Comparison of ENCODE assay signal across 8 cellular contexts in the genomic region with DNA sequence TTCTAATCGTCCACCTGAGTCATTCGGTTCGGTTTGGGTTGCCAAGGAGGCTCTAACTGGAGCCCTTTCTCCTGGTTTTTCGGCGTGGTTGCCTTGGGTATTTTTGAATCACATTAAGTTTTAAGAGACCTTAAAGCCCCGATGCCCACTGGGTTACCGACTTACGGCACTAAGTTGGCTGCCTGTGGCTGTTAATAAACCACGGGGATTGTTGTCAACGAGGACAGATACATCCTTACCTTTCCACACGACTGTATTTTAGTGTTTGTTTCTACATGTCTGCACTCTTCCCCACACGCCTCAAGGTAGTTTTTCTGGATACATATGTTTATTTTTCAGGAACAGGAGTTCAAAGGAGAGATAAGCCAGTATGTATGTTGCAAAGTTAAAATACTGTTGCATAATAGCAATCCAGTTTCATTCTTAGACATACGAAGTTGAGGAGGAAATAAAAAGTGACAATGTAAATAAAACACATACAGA. TPM values are rescaled to one million over a fixed set of nuclear protein-coding genes. Genes with fewer than 3 reads are reported as not detected.
DNase-seq lines count a peak whose midpoint lies in the region; ATAC-seq and TF ChIP-seq lines count a peak whose summit lies in the region.

No MANE protein-coding gene starts in this region.

- POLR2A ChIA-PET in CD4-positive, alpha-beta T cell (lab: Charles Lee): interaction anchor here (1.3 kb wide), 1 partner anchor 12 kb away, joined by 3 read pairs; no protein-coding TSS in a partner anchor

- intact Hi-C loops in CD4-positive, alpha-beta T cell (cut with DNase I, micrococcal nuclease): loop anchor here in 1 of 2 experiments (5.0 kb wide), 1 partner anchor 55 kb away; no protein-coding TSS in a partner anchor
- intact Hi-C loops in activated T-helper 1 cell treated with anti-CD3 and anti-CD28 coated beads, Interleukin-12 subunit alpha, Interleukin-12 subunit beta, Interleukin-2, Interleukin-4 antibody, amounts not matched to agents 30 ng/mL and 10 ng/mL and 1 ng/mL, durations not matched to agents 14 hours and 24 hours and 36 hours (cut with micrococcal nuclease): loop anchor here (1.0 to 2.0 kb wide), 4 partner anchors 8 to 593 kb away; a partner anchor contains a TSS

- no peaks in the 10 kb centered on the region for H3K27me3 Mint-ChIP-seq in CD4-positive, alpha-beta T cell
- no peaks in the 10 kb centered on the region for H3K27me3 Mint-ChIP-seq in activated T-helper 1 cell treated with anti-CD3 and anti-CD28 coated beads, Interleukin-12 subunit alpha, Interleukin-12 subunit beta, Interleukin-2, Interleukin-4 antibody, amounts not matched to agents 30 ng/mL and 10 ng/mL and 1 ng/mL, durations not matched to agents 14 hours and 24 hours and 36 hours (ENCODE audit: insufficient read depth)
- H3K27me3 Mint-ChIP-seq in immature natural killer cell (ENCODE audit: low read depth in 3 of 3): peaks cover 18 to 28% (median 21%) of the 10 kb centered on the region in 3 donors
- H3K27me3 Mint-ChIP-seq in stimulated activated naive CD8-positive, alpha-beta T cell treated with anti-CD3 and anti-CD28 coated beads, Interleukin-15, Interleukin-2, amounts not matched to agents 100 ng/mL and 50 ng/mL, for 24 hours: no peaks in the 10 kb centered on the region

- no peaks in the 10 kb centered on the region for H3K27me3 ChIP-seq in CD4-positive, alpha-beta T cell (ENCODE audit: control insufficient read depth, insufficient read depth, low read length)

- no peak for ATAC-seq in CD4-positive, alpha-beta T cell (ENCODE audit: poor library complexity)
- no peak for ATAC-seq in GM18867 (IDR thresholded peaks at IDR 0.05; ENCODE audit: unreplicated experiment)

- H3K27ac ChIP-seq in CD4-positive, alpha-beta T cell (ENCODE audit: low read depth, low read length): no peak overlapping the region

- no peaks in the 10 kb centered on the region for H3K9me3 ChIP-seq in CD4-positive, alpha-beta T cell (ENCODE audit: control insufficient read depth, low read length)

- DNase-seq in CD4-positive, alpha-beta T cell: no peak
- peak; percentile 37 for DNase-seq in HuH-7 (ENCODE audit: low spot score)
- DNase-seq in activated T-helper 1 cell treated with anti-CD3 and anti-CD28 coated beads, Interleukin-12 subunit alpha, Interleukin-12 subunit beta, Interleukin-2, Interleukin-4 antibody, amounts not matched to agents 30 ng/mL and 10 ng/mL and 1 ng/mL, durations not matched to agents 14 hours and 24 hours and 36 hours (ENCODE audit: low spot score): no peak
- DNase-seq in immature natural killer cell: no peak
- DNase-seq in NCI-H1092 treated with DMSO at 0.1 percent for 48 hours (lab: John Stamatoyannopoulos, UW): no peak
- no peak for DNase-seq in central memory CD4-positive, alpha-beta T cell

- H3K27ac Mint-ChIP-seq in CD4-positive, alpha-beta T cell: peak overlapping the region; percentile 82
- peak overlapping the region; percentile 73 for H3K27ac Mint-ChIP-seq in activated T-helper 1 cell treated with anti-CD3 and anti-CD28 coated beads, Interleukin-12 subunit alpha, Interleukin-12 subunit beta, Interleukin-2, Interleukin-4 antibody, amounts not matched to agents 30 ng/mL and 10 ng/mL and 1 ng/mL, durations not matched to agents 14 hours and 24 hours and 36 hours
- peak overlapping the region; percentile 55 to 93 (median 79) for H3K27ac Mint-ChIP-seq in immature natural killer cell
- H3K27ac Mint-ChIP-seq in stimulated activated naive CD8-positive, alpha-beta T cell treated with anti-CD3 and anti-CD28 coated beads, Interleukin-15, Interleukin-2, amounts not matched to agents 100 ng/mL and 50 ng/mL, for 24 hours: peak overlapping the region; percentile 59

- CTCF ChIA-PET in CD4-positive, alpha-beta T cell (lab: Charles Lee): no interaction called here

- peak overlapping the region; percentile 88 for H3K4me3 Mint-ChIP-seq in CD4-positive, alpha-beta T cell
- peak overlapping the region; percentile 98 for H3K4me3 Mint-ChIP-seq in activated T-helper 1 cell treated with anti-CD3 and anti-CD28 coated beads, Interleukin-12 subunit alpha, Interleukin-12 subunit beta, Interleukin-2, Interleukin-4 antibody, amounts not matched to agents 30 ng/mL and 10 ng/mL and 1 ng/mL, durations not matched to agents 14 hours and 24 hours and 36 hours
- peak overlapping the region; percentile 68 to 97 (median 95) for H3K4me3 Mint-ChIP-seq in immature natural killer cell
- H3K4me3 Mint-ChIP-seq in stimulated activated naive CD8-positive, alpha-beta T cell treated with anti-CD3 and anti-CD28 coated beads, Interleukin-15, Interleukin-2, amounts not matched to agents 100 ng/mL and 50 ng/mL, for 24 hours: peak overlapping the region; percentile 92

- peaks cover 23% of the 10 kb centered on the region for H3K4me1 Mint-ChIP-seq in CD4-positive, alpha-beta T cell (ENCODE audit: low read depth)
- peaks cover 26% of the 10 kb centered on the region for H3K4me1 Mint-ChIP-seq in activated T-helper 1 cell treated with anti-CD3 and anti-CD28 coated beads, Interleukin-12 subunit alpha, Interleukin-12 subunit beta, Interleukin-2, Interleukin-4 antibody, amounts not matched to agents 30 ng/mL and 10 ng/mL and 1 ng/mL, durations not matched to agents 14 hours and 24 hours and 36 hours (ENCODE audit: low read depth)
- H3K4me1 Mint-ChIP-seq in immature natural killer cell: peaks cover 12 to 26% of the 10 kb centered on the region in 2 donors
- H3K4me1 Mint-ChIP-seq in stimulated activated naive CD8-positive, alpha-beta T cell treated with anti-CD3 and anti-CD28 coated beads, Interleukin-15, Interleukin-2, amounts not matched to agents 100 ng/mL and 50 ng/mL, for 24 hours (ENCODE audit: low read depth): peaks cover 28% of the 10 kb centered on the region

- H3K36me3 Mint-ChIP-seq in CD4-positive, alpha-beta T cell (ENCODE audit: low read depth): peaks cover 29% of the 10 kb centered on the region
- H3K36me3 Mint-ChIP-seq in activated T-helper 1 cell treated with anti-CD3 and anti-CD28 coated beads, Interleukin-12 subunit alpha, Interleukin-12 subunit beta, Interleukin-2, Interleukin-4 antibody, amounts not matched to agents 30 ng/mL and 10 ng/mL and 1 ng/mL, durations not matched to agents 14 hours and 24 hours and 36 hours (ENCODE audit: low read depth): peaks cover 10% of the 10 kb centered on the region
- no peaks in the 10 kb centered on the region for H3K36me3 Mint-ChIP-seq in immature natural killer cell
- H3K36me3 Mint-ChIP-seq in stimulated activated naive CD8-positive, alpha-beta T cell treated with anti-CD3 and anti-CD28 coated beads, Interleukin-15, Interleukin-2, amounts not matched to agents 100 ng/mL and 50 ng/mL, for 24 hours (ENCODE audit: low read depth): no peaks in the 10 kb centered on the region

- TF ChIP-seq CTCF in CD4-positive, alpha-beta T cell (IDR thresholded peaks at IDR 0.05): no peak

- H3K9me3 Mint-ChIP-seq in CD4-positive, alpha-beta T cell: no peaks in the 10 kb centered on the region
- no peaks in the 10 kb centered on the region for H3K9me3 Mint-ChIP-seq in activated T-helper 1 cell treated with anti-CD3 and anti-CD28 coated beads, Interleukin-12 subunit alpha, Interleukin-12 subunit beta, Interleukin-2, Interleukin-4 antibody, amounts not matched to agents 30 ng/mL and 10 ng/mL and 1 ng/mL, durations not matched to agents 14 hours and 24 hours and 36 hours
- H3K9me3 Mint-ChIP-seq in immature natural killer cell: peaks cover 0 to 2% (median 0%) of the 10 kb centered on the region in 6 donors
- no peaks in the 10 kb centered on the region for H3K9me3 Mint-ChIP-seq in stimulated activated naive CD8-positive, alpha-beta T cell treated with anti-CD3 and anti-CD28 coated beads, Interleukin-15, Interleukin-2, amounts not matched to agents 100 ng/mL and 50 ng/mL, for 24 hours

RNA-seq across cellular contexts. Expression of a gene that starts 1.2 kb away (rescaled TPM):
- total RNA-seq in CD4-positive, alpha-beta T cell: 10 to 100 TPM; 55.1 to 57.3 TPM
- 275 TPM in 2 replicates for total RNA-seq in activated T-helper 1 cell treated with anti-CD3 and anti-CD28 coated beads, Interleukin-12 subunit alpha, Interleukin-12 subunit beta, Interleukin-2, Interleukin-4 antibody, amounts not matched to agents 30 ng/mL and 10 ng/mL and 1 ng/mL, durations not matched to agents 14 hours and 24 hours and 36 hours
- 100 to 1,000 TPM in 1 of 3 donors, 10 to 100 TPM in 2; 76.3 to 147 (median 85.2) TPM for polyA plus RNA-seq in immature natural killer cell
